1 cellular context compared by ENCODE assay signal in the genomic region with DNA sequence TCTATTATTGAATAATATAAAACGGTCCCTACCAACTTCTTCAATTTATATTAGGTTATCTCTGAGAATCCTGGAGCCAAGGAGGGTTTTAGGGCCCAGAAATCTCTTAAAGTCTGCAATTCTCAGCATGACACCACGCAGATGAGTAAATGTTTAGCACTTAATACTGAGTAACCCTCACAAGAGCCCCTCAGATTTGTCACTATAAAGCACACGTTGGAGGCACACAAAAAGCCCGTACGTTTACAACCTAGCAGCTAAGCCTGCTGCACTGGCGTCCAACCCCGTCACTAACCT.
A peak's percentile ranks its signal among the peaks of the same experiment; 100 is the strongest.
TF ChIP-seq lines count a peak whose summit lies in the region.

No MANE protein-coding gene starts in this region.

TF ChIP-seq in K562, 482 proteins besides CTCF, POLR2A, EP300 and RAD21:
- TF ChIP-seq TAF7 (tag; IDR thresholded peaks at IDR 0.05) (no peak), CHD1 (IDR thresholded peaks at IDR 0.05; ENCODE audit: low read length) (peak; percentile 39)
